22 cellular contexts compared by ENCODE assay signal in the genomic region with DNA sequence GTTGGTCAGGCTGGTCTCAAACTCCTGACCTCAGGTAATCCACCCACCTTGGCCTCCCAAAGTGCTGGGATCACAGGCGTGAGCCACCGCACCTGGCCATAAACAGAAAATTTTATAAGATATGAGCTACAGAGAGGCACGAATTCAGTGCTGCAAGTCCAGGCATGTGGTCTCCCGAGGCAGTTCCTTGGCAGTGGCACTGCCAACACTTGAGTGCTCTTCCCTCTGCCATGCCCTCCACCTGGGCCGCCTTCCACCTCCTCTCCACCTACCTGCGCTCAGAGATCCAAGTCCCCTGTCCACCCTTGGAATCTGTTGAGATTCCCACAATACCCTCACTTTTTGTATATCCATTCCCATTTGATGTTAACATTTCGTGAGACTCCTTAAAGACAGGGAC.
DNase-seq lines count a peak whose midpoint lies in the region; ATAC-seq and TF ChIP-seq lines count a peak whose summit lies in the region.
"Had no signal": no experiment of that assay in that cellular context is flagged by ENCODE, and none has a peak within 500 bp of the region (broad histone marks: within the 10 kb centered on the region; RNA-seq: fewer than 3 reads in every experiment).

No MANE protein-coding gene starts in this region.

- TF ChIP-seq CTCF in GM23338 (conservative IDR thresholded peaks at IDR 0.05; ENCODE audit: low read depth in 2 of 2), result no peak
- no peak for TF ChIP-seq CTCF in foreskin keratinocyte (conservative IDR thresholded peaks at IDR 0.05)
- TF ChIP-seq CTCF in parathyroid adenoma (IDR thresholded peaks at IDR 0.05), result no peak

- H3K4me3 Mint-ChIP-seq in GM23338 (no peak overlapping the region), T-helper 17 cell (peak overlapping the region; percentile 36)

- H3K4me1 Mint-ChIP-seq in GM23338 (no peaks in the 10 kb centered on the region; the same call in 2 of the 3 replicates), T-helper 17 cell (peaks cover 3% of the 10 kb centered on the region)

- H4K20me1 ChIP-seq in GM23338 (replicated peaks; ENCODE audit: insufficient read depth), result no peaks in the 10 kb centered on the region

- no peaks in the 10 kb centered on the region for H3F3A ChIP-seq in GM23338 (replicated peaks; ENCODE audit: low read depth)

- H3K27me3 ChIP-seq in GM23338 (ENCODE audit: insufficient read depth), result no peaks in the 10 kb centered on the region
- H3K27me3 ChIP-seq in foreskin keratinocyte, result no peaks in the 10 kb centered on the region
- no peaks in the 10 kb centered on the region for H3K27me3 ChIP-seq in parathyroid adenoma (ENCODE audit: control insufficient read depth, insufficient read depth, low read length)
- H3K27me3 ChIP-seq: BE2C, SJCRH30 had no signal

- no peak overlapping the region for H3K4me2 ChIP-seq in GM23338
- H3K4me2 ChIP-seq in parathyroid adenoma (ENCODE audit: low read length), result no peak overlapping the region
- H3K4me2 ChIP-seq: A549 had no signal

- H3K27ac ChIP-seq in GM23338 (ENCODE audit: low read depth) (no peak overlapping the region), foreskin keratinocyte (no peak overlapping the region), parathyroid adenoma (peak overlapping the region; percentile 76)
- H3K27ac ChIP-seq: A549, HL-60, SJCRH30 had no signal

- H3K27ac Mint-ChIP-seq in GM23338, result peak overlapping the region; percentile 5; the same call in 1 of the 2 replicates
- no peak overlapping the region for H3K27ac Mint-ChIP-seq in T-helper 17 cell

- no peaks in the 10 kb centered on the region for H3K4me1 ChIP-seq in GM23338 (ENCODE audit: insufficient read depth)
- H3K4me1 ChIP-seq in foreskin keratinocyte, result peaks cover 16% of the 10 kb centered on the region
- peaks cover 55% of the 10 kb centered on the region for H3K4me1 ChIP-seq in parathyroid adenoma
- H3K4me1 ChIP-seq: SJCRH30 had no signal

- H3K9ac ChIP-seq in parathyroid adenoma, result no peak overlapping the region

- H2AFZ ChIP-seq in GM23338, result no peak overlapping the region
- no peak overlapping the region for H2AFZ ChIP-seq in parathyroid adenoma

- H3K36me3 Mint-ChIP-seq in GM23338 (ENCODE audit: low read depth) (peaks cover 7% of the 10 kb centered on the region), T-helper 17 cell (ENCODE audit: low read depth) (no peaks in the 10 kb centered on the region)

- H3K9me3 ChIP-seq in T-helper 17 cell (ENCODE audit: control insufficient read depth, low read length, poor library complexity, severe bottlenecking), result no peaks in the 10 kb centered on the region
- H3K9me3 ChIP-seq in parathyroid adenoma (ENCODE audit: control insufficient read depth, low read length), result no peaks in the 10 kb centered on the region
- H3K9me3 ChIP-seq: A549, BE2C, SJCRH30 had no signal

- ATAC-seq in GM23338, result no peak
- ATAC-seq in T-helper 17 cell, result no peak
- peak; percentile 42 for ATAC-seq in foreskin keratinocyte
- ATAC-seq: A549, HepG2, K562 had no signal

- H3K27me3 Mint-ChIP-seq in GM23338 (ENCODE audit: insufficient read depth, low read depth, poor library complexity) (peaks cover 6% of the 10 kb centered on the region), T-helper 17 cell (no peaks in the 10 kb centered on the region)

- H3K36me3 ChIP-seq in GM23338 (ENCODE audit: insufficient read depth) (no peaks in the 10 kb centered on the region; the same call in 1 of the 2 replicates), parathyroid adenoma (ENCODE audit: control insufficient read depth, insufficient read depth, low read length) (peaks cover 4% of the 10 kb centered on the region)

- no peak overlapping the region for H3K4me3 ChIP-seq in GM23338
- H3K4me3 ChIP-seq in parathyroid adenoma (ENCODE audit: low read depth, low read length), result no peak overlapping the region
- H3K4me3 ChIP-seq: A549, K562, SJCRH30 had no signal

- no peaks in the 10 kb centered on the region for H3K9me2 ChIP-seq in GM23338 (ENCODE audit: insufficient read depth)

- no peaks in the 10 kb centered on the region for H3K79me2 ChIP-seq in GM23338 (replicated peaks; ENCODE audit: insufficient read depth)
- H3K79me2 ChIP-seq in parathyroid adenoma, result peaks cover 13% of the 10 kb centered on the region

- no peak for DNase-seq in GM23338 (ENCODE audit: low spot score)
- DNase-seq in T-helper 17 cell, result no peak
- DNase-seq in foreskin keratinocyte, result peak in 1 of 2 donors; percentile 69
- no peak for DNase-seq in stimulated activated CD4-positive, alpha-beta T cell treated with anti-CD3 and anti-CD28 coated beads, Interleukin-2, amount 100 ng/mL, for 48 hours
- no peak for DNase-seq in stimulated activated CD4-positive, alpha-beta T cell treated with anti-CD3 and anti-CD28 coated beads, Interleukin-4, amount 100 ng/mL, for 24 hours
- no peak for DNase-seq in cerebellum (ENCODE audit: low spot score)
- DNase-seq: BE2C, DMS53, HCEC 1CT, MM.1S, NCI-H1092, NCI-H146, NCI-H2029, NCI-H446 treated with DMSO at 0.1 percent for 48 hours, NCI-H526 treated with DMSO at 0.1 percent for 48 hours, OCI-M1, SJCRH30 had no signal

- H3K9me3 Mint-ChIP-seq in GM23338, result no peaks in the 10 kb centered on the region

TF ChIP-seq in GM23338, 12 proteins besides CTCF, POLR2A, EP300 and RAD21:
- TF ChIP-seq STAT1 (IDR thresholded peaks at IDR 0.05; ENCODE audit: unreplicated experiment) (no peak), ZNF114 (CRISPR knock-in tag; IDR thresholded peaks at IDR 0.05) (no peak), NANOG (IDR thresholded peaks at IDR 0.05; ENCODE audit: borderline replicate concordance) (no peak), EZH2phosphoT487 (IDR thresholded peaks at IDR 0.05; ENCODE audit: unreplicated experiment) (no peak)
- TF ChIP-seq, protein P1, sequence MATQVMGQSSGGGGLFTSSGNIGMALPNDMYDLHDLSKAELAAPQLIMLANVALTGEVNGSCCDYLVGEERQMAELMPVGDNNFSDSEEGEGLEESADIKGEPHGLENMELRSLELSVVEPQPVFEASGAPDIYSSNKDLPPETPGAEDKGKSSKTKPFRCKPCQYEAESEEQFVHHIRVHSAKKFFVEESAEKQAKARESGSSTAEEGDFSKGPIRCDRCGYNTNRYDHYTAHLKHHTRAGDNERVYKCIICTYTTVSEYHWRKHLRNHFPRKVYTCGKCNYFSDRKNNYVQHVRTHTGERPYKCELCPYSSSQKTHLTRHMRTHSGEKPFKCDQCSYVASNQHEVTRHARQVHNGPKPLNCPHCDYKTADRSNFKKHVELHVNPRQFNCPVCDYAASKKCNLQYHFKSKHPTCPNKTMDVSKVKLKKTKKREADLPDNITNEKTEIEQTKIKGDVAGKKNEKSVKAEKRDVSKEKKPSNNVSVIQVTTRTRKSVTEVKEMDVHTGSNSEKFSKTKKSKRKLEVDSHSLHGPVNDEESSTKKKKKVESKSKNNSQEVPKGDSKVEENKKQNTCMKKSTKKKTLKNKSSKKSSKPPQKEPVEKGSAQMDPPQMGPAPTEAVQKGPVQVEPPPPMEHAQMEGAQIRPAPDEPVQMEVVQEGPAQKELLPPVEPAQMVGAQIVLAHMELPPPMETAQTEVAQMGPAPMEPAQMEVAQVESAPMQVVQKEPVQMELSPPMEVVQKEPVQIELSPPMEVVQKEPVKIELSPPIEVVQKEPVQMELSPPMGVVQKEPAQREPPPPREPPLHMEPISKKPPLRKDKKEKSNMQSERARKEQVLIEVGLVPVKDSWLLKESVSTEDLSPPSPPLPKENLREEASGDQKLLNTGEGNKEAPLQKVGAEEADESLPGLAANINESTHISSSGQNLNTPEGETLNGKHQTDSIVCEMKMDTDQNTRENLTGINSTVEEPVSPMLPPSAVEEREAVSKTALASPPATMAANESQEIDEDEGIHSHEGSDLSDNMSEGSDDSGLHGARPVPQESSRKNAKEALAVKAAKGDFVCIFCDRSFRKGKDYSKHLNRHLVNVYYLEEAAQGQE (IDR thresholded peaks at IDR 0.05; ENCODE audit: unreplicated experiment), result no peak
- TF ChIP-seq, protein P2, sequence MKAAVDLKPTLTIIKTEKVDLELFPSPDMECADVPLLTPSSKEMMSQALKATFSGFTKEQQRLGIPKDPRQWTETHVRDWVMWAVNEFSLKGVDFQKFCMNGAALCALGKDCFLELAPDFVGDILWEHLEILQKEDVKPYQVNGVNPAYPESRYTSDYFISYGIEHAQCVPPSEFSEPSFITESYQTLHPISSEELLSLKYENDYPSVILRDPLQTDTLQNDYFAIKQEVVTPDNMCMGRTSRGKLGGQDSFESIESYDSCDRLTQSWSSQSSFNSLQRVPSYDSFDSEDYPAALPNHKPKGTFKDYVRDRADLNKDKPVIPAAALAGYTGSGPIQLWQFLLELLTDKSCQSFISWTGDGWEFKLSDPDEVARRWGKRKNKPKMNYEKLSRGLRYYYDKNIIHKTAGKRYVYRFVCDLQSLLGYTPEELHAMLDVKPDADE (IDR thresholded peaks at IDR 0.05), result no peak
